In the genomic region with DNA sequence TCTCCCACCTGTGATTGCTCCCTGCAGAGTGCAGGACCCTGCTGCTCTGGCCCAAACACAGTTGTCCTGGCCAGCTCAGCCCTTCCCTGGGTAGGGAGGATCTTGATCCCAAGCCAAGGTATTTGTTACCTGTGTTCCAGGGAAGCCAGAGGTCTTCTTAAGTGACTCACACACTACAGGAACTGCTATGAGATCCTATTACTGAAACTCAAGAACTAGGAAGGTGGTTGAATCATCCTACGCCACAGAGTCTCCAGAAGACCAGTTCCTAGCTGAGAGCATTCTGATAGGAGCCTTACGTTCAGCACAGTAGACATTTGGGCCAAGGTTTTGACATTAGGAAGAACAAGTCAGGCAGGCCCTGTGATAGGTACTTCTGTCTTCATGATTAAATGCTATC, we compare ENCODE assay signal across 15 cellular contexts. TPM values are rescaled to one million over a fixed set of nuclear protein-coding genes. Genes with fewer than 3 reads are reported as not detected.
DNase-seq lines count a peak whose midpoint lies in the region; ATAC-seq, FAIRE-seq and TF ChIP-seq lines count a peak whose summit lies in the region.
"Had no signal": no experiment of that assay in that cellular context is flagged by ENCODE, and none has a peak within 500 bp of the region (broad histone marks: within the 10 kb centered on the region; RNA-seq: fewer than 3 reads in every experiment).

No MANE protein-coding gene starts in this region.

- DNase-seq in HTR-8/SVneo (ENCODE audit: insufficient read length, low spot score) (peak; percentile 42), K562 (ENCODE audit: extremely low read depth in 1 of 4, low spot score in 3 of 4) (no peak), left kidney (ENCODE audit: low read depth, low spot score) (peak; percentile 16), colonic mucosa (no peak), inferior parietal cortex (ENCODE audit: extremely low spot score) (no peak), iPS-NIHi7 (ENCODE audit: extremely low spot score) (no peak)
- DNase-seq: activated CD8-positive, alpha-beta memory T cell treated with anti-CD3 and anti-CD28 coated beads, Interleukin-2, amount 50 U/mL, for 4 hours; activated naive CD8-positive, alpha-beta T cell treated with anti-CD3 and anti-CD28 coated beads for 36 hours; KG1 had no signal

- H4K20me1 ChIP-seq in K562 (replicated peaks; ENCODE audit: control insufficient read depth, insufficient read depth, low read length), result no peaks in the 10 kb centered on the region

- no TSS peak for BruUV-seq in K562 (replicated peaks; lab: Mats Ljungman, UMichigan)

- no peak for TF ChIP-seq EP300 in K562 (IDR thresholded peaks at IDR 0.05; ENCODE audit: low read length)

- ATAC-seq in K562 (peak; percentile 28), GM18517 (IDR thresholded peaks at IDR 0.05; ENCODE audit: unreplicated experiment) (no peak)

- WGBS in K562 (ENCODE audit: insufficient coverage, low coverage, missing lambda C conversion rate), result 4% methylated on average over 2 of the region's 2 CpGs

- no peaks in the 10 kb centered on the region for H3K9me1 ChIP-seq in K562 (ENCODE audit: control insufficient read depth, insufficient read depth, low read length)

- H3K4me2 ChIP-seq in K562 (ENCODE audit: insufficient read depth, low read length), result no peak overlapping the region

- FAIRE-seq in HTR-8/SVneo (lab: Jason Lieb, UNC) (no peak), K562 (lab: Jason Lieb, UNC) (peak; percentile 15)
- FAIRE-seq: colon had no signal

- H3K27me3 ChIP-seq in K562 (ENCODE audit: control insufficient read depth in 2 of 2, insufficient read depth in 2 of 2, low read length in 2 of 2) (peaks cover 5 to 59% of the 10 kb centered on the region in 2 experiments; a peak in 4 of 5 replicates), colonic mucosa (no peaks in the 10 kb centered on the region)
- H3K27me3 ChIP-seq: tibial nerve had no signal

- in situ Hi-C loops in K562 (cut with MboI), result no loop called here

- H3K4me1 ChIP-seq in K562 (replicated peaks in 1 of 2; ENCODE audit: control insufficient read depth in 2 of 2, insufficient read depth in 2 of 2, low read length in 2 of 2) (peaks cover 0 to 9% of the 10 kb centered on the region in 2 experiments; a peak in 2 of 5 replicates), colonic mucosa (peaks cover 6% of the 10 kb centered on the region)
- H3K4me1 ChIP-seq: tibial nerve had no signal

- no peak overlapping the region for H2AFZ ChIP-seq in K562 (ENCODE audit: low read depth, low read length)

- no peaks in the 10 kb centered on the region for H3K79me2 ChIP-seq in K562 (ENCODE audit: control insufficient read depth, insufficient read depth, low read length)

- TF ChIP-seq RAD21 in K562 (CRISPR knock-in tag; conservative IDR thresholded peaks at IDR 0.05 in 1 of 2, IDR thresholded peaks at IDR 0.05 in 1 of 2), result no peak

- intact Hi-C loops in K562 (cut with micrococcal nuclease) (no loop called here), colonic mucosa (cut with DNase I) (no loop called here)

- CTCF ChIA-PET in K562 (lab: Yijun Ruan, JAX; ENCODE audit: low intra/inter-chr PET ratio), result no interaction called here

- POLR2A ChIA-PET in K562 (lab: Yijun Ruan, JAX), result no interaction called here

- H3K9ac ChIP-seq in K562 (ENCODE audit: insufficient read depth in 1 of 2, low read depth in 2 of 2, low read length in 2 of 2), result no peak overlapping the region
- no peak overlapping the region for H3K9ac ChIP-seq in colonic mucosa (ENCODE audit: low read depth in 2 of 2, low read length in 2 of 2)

- TF ChIP-seq POLR2A in K562 (conservative IDR thresholded peaks at IDR 0.05), result no peak

- H3K9me3 ChIP-seq in K562 (replicated peaks; ENCODE audit: control insufficient read depth, insufficient read depth, low read depth, low read length) (no peaks in the 10 kb centered on the region), colonic mucosa (no peaks in the 10 kb centered on the region)
- H3K9me3 ChIP-seq: tibial nerve had no signal

- H3K27ac ChIP-seq in 22Rv1 (peak overlapping the region; percentile 43; the same call in 1 of the 2 replicates), K562 (ENCODE audit: extremely low read depth, low read depth, low read length) (no peak overlapping the region), colonic mucosa (no peak overlapping the region)
- H3K27ac ChIP-seq: tibial nerve had no signal

- no peak overlapping the region for H3K4me3 ChIP-seq in K562
- no peak overlapping the region for H3K4me3 ChIP-seq in colonic mucosa
- H3K4me3 ChIP-seq: tibial nerve had no signal

- no peak for TF ChIP-seq CTCF in 22Rv1 (IDR thresholded peaks at IDR 0.05)
- TF ChIP-seq CTCF in K562 (IDR thresholded peaks at IDR 0.05 in 2 of 3, conservative IDR thresholded peaks at IDR 0.05 in 1 of 3; ENCODE audit: insufficient read depth in 2 of 3, low read depth in 1 of 3, low read length in 3 of 3), result no peak
- TF ChIP-seq CTCF in colonic mucosa (IDR thresholded peaks at IDR 0.05), result no peak

- no peaks in the 10 kb centered on the region for H3K36me3 ChIP-seq in K562 (ENCODE audit: control insufficient read depth, insufficient read depth, low read length)
- no peaks in the 10 kb centered on the region for H3K36me3 ChIP-seq in colonic mucosa
- H3K36me3 ChIP-seq: tibial nerve had no signal

RNA-seq across cellular contexts. Expression of gene CHST6, which starts 12.0 kb away (rescaled TPM):
- 0.16 TPM in 1 of 2 replicates, not detected in the other for total RNA-seq in K562 (2011; cell fraction: chromatin; rRNA removed; ENCODE audit: low replicate concordance)
- under 0.01 TPM in 2 replicates for total RNA-seq in K562 (2011; cell fraction: nucleolus; rRNA removed)
- 0.07 and 0.08 TPM in 2 replicates for total RNA-seq in K562 (2011; cell fraction: nucleoplasm; rRNA removed)
- total RNA-seq in K562 (2014; rRNA removed) (0.05 TPM in 1 of 2 replicates, not detected in the other), K562 (2014; rRNA removed; fragmentation: Illumina TruSeq; extraction: Trizol) (not detected in 2 replicates), K562 (2015; rRNA removed; fragmentation: Illumina TruSeq; extraction: Trizol) (not detected in 2 replicates), K562 (2021) (0.02 and 0.09 TPM in 2 replicates), colonic mucosa (1 to 10 TPM; 2.7 to 5.6 TPM)
- polyA plus RNA-seq in K562 (2011; rRNA removed) (0.01 TPM in 1 of 2 replicates, not detected in the other), K562 (2014; fragmentation: Illumina TruSeq; extraction: Trizol) (not detected in 2 replicates), K562 (2014; fragmentation: Nextera tagmentation; extraction: Ambion mirVana) (not detected), K562 (2014; rRNA removed) (not detected in 2 replicates)
- 0.04 TPM in 1 of 2 replicates, not detected in the other for polyA plus RNA-seq in K562 (2011; cell fraction: cytosol; rRNA removed)
- not detected in 2 replicates for polyA plus RNA-seq in K562 (2011; cell fraction: nucleus; rRNA removed)
- not detected in 2 replicates for polyA plus RNA-seq in K562 (2012)
- 0.04 TPM in 1 of 2 replicates, not detected in the other for polyA minus RNA-seq in K562 (2011; rRNA and poly(A)+ RNA removed)
- polyA minus RNA-seq in K562 (2011; cell fraction: cytosol; rRNA and poly(A)+ RNA removed), result not detected in 2 replicates
- 0.11 and 0.13 TPM in 2 replicates for polyA minus RNA-seq in K562 (2011; cell fraction: nucleus; rRNA and poly(A)+ RNA removed)

RNA-seq across cellular contexts. Expression of gene TMEM170A, which starts 18.7 kb away (rescaled TPM):
- 30.7 and 44.8 TPM in 2 replicates for total RNA-seq in K562 (2011; cell fraction: chromatin; rRNA removed; ENCODE audit: low replicate concordance)
- 22.4 and 25.5 TPM in 2 replicates for total RNA-seq in K562 (2011; cell fraction: nucleolus; rRNA removed)
- 32.1 and 44.1 TPM in 2 replicates for total RNA-seq in K562 (2011; cell fraction: nucleoplasm; rRNA removed)
- 11.3 and 15.0 TPM in 2 replicates for total RNA-seq in K562 (2014; rRNA removed)
- total RNA-seq in K562 (2014; rRNA removed; fragmentation: Illumina TruSeq; extraction: Trizol), result 17.6 and 18.2 TPM in 2 replicates
- total RNA-seq in K562 (2015; rRNA removed; fragmentation: Illumina TruSeq; extraction: Trizol), result 18.4 and 19.0 TPM in 2 replicates
- 16.6 and 18.0 TPM in 2 replicates for total RNA-seq in K562 (2021)
- 28.3 and 30.2 TPM in 2 replicates for polyA plus RNA-seq in K562 (2011; rRNA removed)
- polyA plus RNA-seq in K562 (2011; cell fraction: cytosol; rRNA removed), result 11.9 and 20.5 TPM in 2 replicates
- 13.3 and 13.8 TPM in 2 replicates for polyA plus RNA-seq in K562 (2011; cell fraction: nucleus; rRNA removed)
- 9.2 and 10.2 TPM in 2 replicates for polyA plus RNA-seq in K562 (2012)
- polyA plus RNA-seq in K562 (2014; fragmentation: Illumina TruSeq; extraction: Trizol), result 9.2 and 11.2 TPM in 2 replicates
- polyA plus RNA-seq in K562 (2014; fragmentation: Nextera tagmentation; extraction: Ambion mirVana), result 1 to 10 TPM; 6.1 to 7.3 TPM
- polyA plus RNA-seq in K562 (2014; rRNA removed), result 10.0 and 10.2 TPM in 2 replicates
- polyA minus RNA-seq in K562 (2011; rRNA and poly(A)+ RNA removed), result 27.1 and 27.2 TPM in 2 replicates
- 10.6 and 13.2 TPM in 2 replicates for polyA minus RNA-seq in K562 (2011; cell fraction: cytosol; rRNA and poly(A)+ RNA removed)
- polyA minus RNA-seq in K562 (2011; cell fraction: nucleus; rRNA and poly(A)+ RNA removed), result 8.9 and 17.3 TPM in 2 replicates
- 10 to 100 TPM; 39.7 to 50.9 TPM for total RNA-seq in colonic mucosa

RNA-seq across cellular contexts. Expression of gene CFDP1, which starts 49.9 kb away (rescaled TPM):
- 50.7 and 123 TPM in 2 replicates for total RNA-seq in K562 (2011; cell fraction: chromatin; rRNA removed; ENCODE audit: low replicate concordance)
- total RNA-seq in K562 (2011; cell fraction: nucleolus; rRNA removed), result 30.4 and 36.8 TPM in 2 replicates
- total RNA-seq in K562 (2011; cell fraction: nucleoplasm; rRNA removed), result 80.4 and 108 TPM in 2 replicates
- 40.0 and 43.7 TPM in 2 replicates for total RNA-seq in K562 (2014; rRNA removed)
- total RNA-seq in K562 (2014; rRNA removed; fragmentation: Illumina TruSeq; extraction: Trizol), result 70.4 and 73.6 TPM in 2 replicates
- total RNA-seq in K562 (2015; rRNA removed; fragmentation: Illumina TruSeq; extraction: Trizol), result 76.7 and 77.1 TPM in 2 replicates
- total RNA-seq in K562 (2021), result 30.3 and 31.5 TPM in 2 replicates
- polyA plus RNA-seq in K562 (2011; rRNA removed), result 29.2 and 44.3 TPM in 2 replicates
- 6.2 and 13.8 TPM in 2 replicates for polyA plus RNA-seq in K562 (2011; cell fraction: cytosol; rRNA removed)
- 10.1 and 10.6 TPM in 2 replicates for polyA plus RNA-seq in K562 (2011; cell fraction: nucleus; rRNA removed)
- 33.8 and 53.4 TPM in 2 replicates for polyA plus RNA-seq in K562 (2012)
- 61.1 and 78.4 TPM in 2 replicates for polyA plus RNA-seq in K562 (2014; fragmentation: Illumina TruSeq; extraction: Trizol)
- polyA plus RNA-seq in K562 (2014; fragmentation: Nextera tagmentation; extraction: Ambion mirVana), result 10 to 100 TPM; 33.4 to 61.7 TPM
- 57.5 and 65.0 TPM in 2 replicates for polyA plus RNA-seq in K562 (2014; rRNA removed)
- polyA minus RNA-seq in K562 (2011; rRNA and poly(A)+ RNA removed), result 40.5 and 47.0 TPM in 2 replicates
- 7.4 and 16.0 TPM in 2 replicates for polyA minus RNA-seq in K562 (2011; cell fraction: cytosol; rRNA and poly(A)+ RNA removed)
- 16.4 and 24.8 TPM in 2 replicates for polyA minus RNA-seq in K562 (2011; cell fraction: nucleus; rRNA and poly(A)+ RNA removed)
- total RNA-seq in colonic mucosa, result 10 to 100 TPM; 61.6 to 75.8 TPM

RNA-seq across cellular contexts. Expression of gene CHST5, which starts 52.7 kb away (rescaled TPM):
- 0.48 and 0.88 TPM in 2 replicates for total RNA-seq in K562 (2011; cell fraction: chromatin; rRNA removed; ENCODE audit: low replicate concordance)
- 0.26 and 0.50 TPM in 2 replicates for total RNA-seq in K562 (2011; cell fraction: nucleolus; rRNA removed)
- 0.59 and 0.76 TPM in 2 replicates for total RNA-seq in K562 (2011; cell fraction: nucleoplasm; rRNA removed)
- total RNA-seq in K562 (2014; rRNA removed) (not detected in 2 replicates), K562 (2014; rRNA removed; fragmentation: Illumina TruSeq; extraction: Trizol) (not detected in 2 replicates), K562 (2015; rRNA removed; fragmentation: Illumina TruSeq; extraction: Trizol) (0.07 TPM in 1 of 2 replicates, not detected in the other), K562 (2021) (0.18 and 0.20 TPM in 2 replicates), colonic mucosa (100 to 1,000 TPM; 107 to 142 TPM)
- polyA plus RNA-seq in K562 (2011; rRNA removed) (0.06 and 0.09 TPM in 2 replicates), K562 (2014; fragmentation: Illumina TruSeq; extraction: Trizol) (0.40 TPM in 1 of 2 replicates, not detected in the other), K562 (2014; fragmentation: Nextera tagmentation; extraction: Ambion mirVana) (not detected), K562 (2014; rRNA removed) (0.05 and 0.21 TPM in 2 replicates)
- polyA plus RNA-seq in K562 (2011; cell fraction: cytosol; rRNA removed), result 0.03 and 0.19 TPM in 2 replicates
- 0.34 and 0.58 TPM in 2 replicates for polyA plus RNA-seq in K562 (2011; cell fraction: nucleus; rRNA removed)
- polyA plus RNA-seq in K562 (2012), result not detected in 2 replicates
- polyA minus RNA-seq in K562 (2011; rRNA and poly(A)+ RNA removed), result 0.07 and 0.09 TPM in 2 replicates
- polyA minus RNA-seq in K562 (2011; cell fraction: cytosol; rRNA and poly(A)+ RNA removed), result not detected in 2 replicates
- 0.22 TPM in 1 of 2 replicates, not detected in the other for polyA minus RNA-seq in K562 (2011; cell fraction: nucleus; rRNA and poly(A)+ RNA removed)
- total RNA-seq: activated naive CD8-positive, alpha-beta T cell treated with anti-CD3 and anti-CD28 coated beads for 36 hours; posterior vena cava had no signal
- polyA plus RNA-seq: fibroblast of lung had no signal

Comparison
In these comparisons a context has a peak if more than half of its experiments do, and no peak if none do; other contexts are left out.
1. DNase-seq: peak in HTR-8/SVneo (single experiment) and left kidney (single experiment); none in K562 (0 of 4), colonic mucosa (single experiment), inferior parietal cortex (single experiment) and iPS-NIHi7 (single experiment).